ENCODE assay signal across 17 cellular contexts in the genomic region with DNA sequence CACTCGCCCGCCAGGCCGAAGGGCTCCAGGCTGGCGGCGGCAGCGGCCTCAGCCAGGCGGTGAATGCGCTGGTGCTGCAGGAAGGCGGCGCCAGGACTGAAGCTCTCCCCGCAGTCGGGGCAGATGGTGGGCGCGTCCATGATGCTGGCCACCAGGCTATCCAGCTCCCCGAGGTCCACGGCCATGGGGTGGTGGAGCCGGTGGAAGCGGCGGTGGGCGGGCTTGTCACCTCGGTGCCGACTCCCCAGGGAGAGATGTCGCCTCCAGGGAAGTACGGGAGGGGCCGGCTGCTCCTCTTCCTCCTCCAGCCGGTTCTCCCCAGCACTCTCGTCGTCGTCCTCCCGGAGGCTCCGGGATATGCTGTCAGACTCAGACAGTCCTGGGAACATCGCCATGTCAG. TPM values are rescaled to one million over a fixed set of nuclear protein-coding genes. Genes with fewer than 3 reads are reported as not detected.
DNase-seq lines count a peak whose midpoint lies in the region; ATAC-seq, FAIRE-seq and TF ChIP-seq lines count a peak whose summit lies in the region.
"Had no signal": no experiment of that assay in that cellular context is flagged by ENCODE, and none has a peak within 500 bp of the region (broad histone marks: within the 10 kb centered on the region; RNA-seq: fewer than 3 reads in every experiment).

No MANE protein-coding gene starts in this region.

- TF ChIP-seq POLR2A in testis (IDR thresholded peaks at IDR 0.05): no peak

- TF ChIP-seq CTCF in left ventricle myocardium inferior (IDR thresholded peaks at IDR 0.05; ENCODE audit: borderline replicate concordance): no peak
- TF ChIP-seq CTCF in kidney (IDR thresholded peaks at IDR 0.05; ENCODE audit: borderline replicate concordance, extremely low read depth, insufficient read depth): no peak
- no peak for TF ChIP-seq CTCF in testis (IDR thresholded peaks at IDR 0.05)

- H3K9ac ChIP-seq in kidney (ENCODE audit: low read length in 2 of 2): no peak overlapping the region
- H3K9ac ChIP-seq: GM23248 had no signal

- DNase-seq in left ventricle myocardium superior: peak; percentile 33
- DNase-seq in left ventricle myocardium inferior: no peak
- DNase-seq in kidney: peak; percentile 76
- DNase-seq in testis: no peak
- no peak for DNase-seq in T-helper 9 cell
- no peak for DNase-seq in activated effector memory CD4-positive, alpha-beta T cell treated with Interleukin-2 at 50 U/mL for 16 hours
- DNase-seq: Caco-2; CD8-positive, alpha-beta memory T cell; DND-41; GF-D8; GM23248 had no signal

- H3K27ac ChIP-seq in left ventricle myocardium inferior (replicated peaks) (no peak overlapping the region), kidney (ENCODE audit: low read depth in 2 of 2, low read length in 2 of 2) (no peak overlapping the region), testis (peak overlapping the region in 1 of 2 donors; percentile 19)
- H3K27ac ChIP-seq: 22Rv1, GM23248 had no signal

- no peaks in the 10 kb centered on the region for H3K27me3 ChIP-seq in left ventricle myocardium inferior (ENCODE audit: low read depth)
- no peaks in the 10 kb centered on the region for H3K27me3 ChIP-seq in testis

- H3K36me3 ChIP-seq in left ventricle myocardium inferior: peaks cover 33% of the 10 kb centered on the region
- H3K36me3 ChIP-seq in kidney (ENCODE audit: control insufficient read depth in 1 of 2, insufficient read depth in 2 of 2, low read length in 2 of 2): peaks cover 9 to 17% of the 10 kb centered on the region in 2 donors
- H3K36me3 ChIP-seq in testis (ENCODE audit: low read depth, missing control alignments): no peaks in the 10 kb centered on the region

- WGBS in testis, 2 donors: 65 to 70% methylated on average over 5 to 32 of the region's 32 CpGs

- FAIRE-seq in kidney (lab: Jason Lieb, UNC): no peak
- FAIRE-seq: H54, HepG2, HTR-8/SVneo had no signal

- intact Hi-C loops in left ventricle myocardium superior (cut with micrococcal nuclease): no loop called here
- intact Hi-C loops in left ventricle myocardium inferior (cut with micrococcal nuclease): no loop called here
- intact Hi-C loops in kidney (cut with DNase I): no loop called here
- intact Hi-C loops in testis (cut with DNase I; ENCODE audit: low total_unique reads): loop anchor here (5.0 kb wide), 1 partner anchor 49 kb away; no protein-coding TSS in a partner anchor

- H3K4me1 ChIP-seq in left ventricle myocardium inferior: peaks cover 44% of the 10 kb centered on the region
- H3K4me1 ChIP-seq in kidney (ENCODE audit: control insufficient read depth in 1 of 2, insufficient read depth in 1 of 2, low read depth in 1 of 2, low read length in 2 of 2): peaks cover 28% of the 10 kb centered on the region in 2 donors
- H3K4me1 ChIP-seq in testis: peaks cover 14% of the 10 kb centered on the region
- H3K4me1 ChIP-seq: Caco-2 had no signal

- ATAC-seq in left ventricle myocardium superior (no peak), GM21447 (IDR thresholded peaks at IDR 0.05; ENCODE audit: unreplicated experiment) (no peak)
- ATAC-seq: HCT116, HepG2 had no signal

- H3K4me3 ChIP-seq in left ventricle myocardium inferior (no peak overlapping the region), kidney (ENCODE audit: low read length in 2 of 2) (no peak overlapping the region), testis (peak overlapping the region; percentile 21 to 38)
- H3K4me3 ChIP-seq: GM23248 had no signal

- H3K9me3 ChIP-seq in left ventricle myocardium inferior (replicated peaks): no peaks in the 10 kb centered on the region
- no peaks in the 10 kb centered on the region for H3K9me3 ChIP-seq in kidney (ENCODE audit: control insufficient read depth in 1 of 2, low read length in 2 of 2)
- no peaks in the 10 kb centered on the region for H3K9me3 ChIP-seq in testis
- H3K9me3 ChIP-seq: Caco-2 had no signal

RNA-seq across cellular contexts. Expression of a gene that starts 24.4 kb away (rescaled TPM):
- total RNA-seq in left ventricle myocardium superior (11.5 TPM), left ventricle myocardium inferior (9.4 TPM), kidney (8.3 TPM), testis (10 to 100 TPM; 14.8 to 22.5 TPM)
- polyA plus RNA-seq in kidney (ENCODE audit: insufficient read depth, low read depth, low replicate concordance) (4.1 TPM), testis (ENCODE audit: insufficient read depth, low read depth, low replicate concordance) (9.1 TPM)
- polyA plus RNA-seq: CD8-positive, alpha-beta memory T cell had no signal

Comparison
In these comparisons a context has a peak if more than half of its experiments do, and no peak if none do; other contexts are left out.
1. DNase-seq: peak in left ventricle myocardium superior (single experiment) and kidney (single experiment); none in left ventricle myocardium inferior (single experiment), testis (single experiment), T-helper 9 cell (single experiment) and activated effector memory CD4-positive, alpha-beta T cell treated with Interleukin-2 at 50 U/mL for 16 hours (single experiment).
2. H3K4me3 ChIP-seq: peak in testis (2 of 2); none in left ventricle myocardium inferior (single experiment) and kidney (0 of 2).